ENCODE assay signal across 11 cellular contexts in the genomic region with DNA sequence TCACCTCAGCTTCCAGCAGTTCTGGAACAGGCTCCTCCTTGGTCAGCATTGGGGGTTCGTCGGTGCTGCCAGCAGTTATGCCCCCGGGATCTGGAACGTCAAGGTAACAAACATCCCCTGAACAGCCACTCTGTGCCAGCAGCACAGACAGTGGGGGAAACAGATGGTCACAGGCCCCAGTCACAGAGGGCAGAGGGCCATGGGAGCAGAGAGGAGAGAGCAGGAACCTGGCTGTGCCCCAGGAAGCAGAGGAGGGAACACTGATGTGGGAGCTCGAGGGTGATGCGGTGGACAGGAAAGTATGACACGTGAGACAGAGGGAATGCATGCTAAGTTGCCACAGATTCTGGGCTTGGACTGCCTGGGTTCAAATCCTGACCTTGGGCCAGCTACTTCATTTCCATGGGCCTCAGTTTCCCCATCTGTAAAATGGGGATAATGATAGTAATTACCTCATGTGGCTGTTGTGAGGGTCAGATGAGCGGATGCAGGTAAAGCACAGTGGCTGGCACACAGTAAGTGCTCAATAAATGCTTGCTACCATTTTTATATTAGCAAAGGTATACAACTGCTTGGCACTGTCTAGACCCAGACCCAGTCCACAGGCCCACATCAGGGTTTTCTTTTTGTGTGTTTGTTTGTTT. TPM values are rescaled to one million over a fixed set of nuclear protein-coding genes. Genes with fewer than 3 reads are reported as not detected.
"Had no signal": no experiment of that assay in that cellular context is flagged by ENCODE, and none has a peak within 500 bp of the region (broad histone marks: within the 10 kb centered on the region; RNA-seq: fewer than 3 reads in every experiment).

No MANE protein-coding gene starts in this region.

- H3K4me3 ChIP-seq: breast epithelium, lung had no signal

- DNase-seq: activated CD4-positive, alpha-beta T cell treated with anti-CD3 and anti-CD28 coated beads, Interleukin-2, amount 50 U/mL, for 48 hours; activated CD8-positive, alpha-beta memory T cell treated with anti-CD3 and anti-CD28 coated beads, Interleukin-2, amount 50 U/mL, for 4 hours; naive thymus-derived CD4-positive, alpha-beta T cell; occipital lobe; stimulated activated CD4-positive, alpha-beta T cell treated with anti-CD3 and anti-CD28 coated beads, Interleukin-12 subunit alpha, Interleukin-12 subunit beta, amount 100 ng/mL, for 4 hours; stimulated activated CD4-positive, alpha-beta T cell treated with anti-CD3 and anti-CD28 coated beads, Interleukin-2, amount 100 ng/mL, for 48 hours; stimulated activated naive CD8-positive, alpha-beta T cell treated with anti-CD3 and anti-CD28 coated beads, Interleukin-15, Interleukin-2, amounts not matched to agents 100 U/mL and 50 U/mL, for 24 hours had no signal

- ATAC-seq: activated CD4-positive, CD25-positive, alpha-beta regulatory T cell treated with anti-CD3 and anti-CD28 coated beads, Interleukin-2, amount 50 U/mL, for 24 hours; naive thymus-derived CD4-positive, alpha-beta T cell; stimulated activated naive CD8-positive, alpha-beta T cell treated with anti-CD3 and anti-CD28 coated beads, Interleukin-15, Interleukin-2, amounts not matched to agents 100 U/mL and 50 U/mL, for 24 hours had no signal

- H3K36me3 ChIP-seq: breast epithelium had no signal

- H3K27ac ChIP-seq: breast epithelium had no signal

- H3K27me3 Mint-ChIP-seq: activated naive CD4-positive, alpha-beta T cell treated with anti-CD3 and anti-CD28 coated beads, Interleukin-2, amount 50 U/mL, for 24 hours; naive thymus-derived CD4-positive, alpha-beta T cell had no signal

- H3K9me3 ChIP-seq: breast epithelium had no signal

- H3K27me3 ChIP-seq: breast epithelium had no signal

- H3K4me3 Mint-ChIP-seq: activated naive CD4-positive, alpha-beta T cell treated with anti-CD3 and anti-CD28 coated beads, Interleukin-2, amount 50 U/mL, for 24 hours; naive thymus-derived CD4-positive, alpha-beta T cell had no signal

- H3K27ac Mint-ChIP-seq: activated naive CD4-positive, alpha-beta T cell treated with anti-CD3 and anti-CD28 coated beads, Interleukin-2, amount 50 U/mL, for 24 hours had no signal

- H3K4me1 ChIP-seq: breast epithelium had no signal

- H3K9me3 Mint-ChIP-seq: activated naive CD4-positive, alpha-beta T cell treated with anti-CD3 and anti-CD28 coated beads, Interleukin-2, amount 50 U/mL, for 24 hours; naive thymus-derived CD4-positive, alpha-beta T cell had no signal

RNA-seq across cellular contexts. Expression of a gene that starts 7.4 kb away (rescaled TPM):
- total RNA-seq: occipital lobe had no signal
- polyA plus RNA-seq: naive thymus-derived CD4-positive, alpha-beta T cell had no signal
